ENCODE assay signal across 9 cellular contexts in genomic region chr14:31945074-31945613, GRCh38.
DNase-seq lines count a peak whose midpoint lies in the region; ATAC-seq, FAIRE-seq and TF ChIP-seq lines count a peak whose summit lies in the region.
"Had no signal": no experiment of that assay in that cellular context is flagged by ENCODE, and none has a peak within 500 bp of the region (broad histone marks: within the 10 kb centered on the region; RNA-seq: fewer than 3 reads in every experiment).

No MANE protein-coding gene starts in this region.

- FAIRE-seq in GM12878 (lab: Jason Lieb, UNC) (no peak), RCC 7860 (lab: Jason Lieb, UNC) (no peak)

- no TSS peak for BruUV-seq in GM12878 (replicated peaks; lab: Mats Ljungman, UMichigan)

- TF ChIP-seq RAD21 in GM12878 (IDR thresholded peaks at IDR 0.05; ENCODE audit: insufficient read depth, low read depth, low read length) = no peak

- no peak overlapping the region for H2AFZ ChIP-seq in GM12878 (ENCODE audit: control insufficient read depth, low read depth, low read length)

- H3K36me3 ChIP-seq in CD4-positive, CD25-positive, alpha-beta regulatory T cell (ENCODE audit: control insufficient read depth, insufficient read depth, low read length) = no peaks in the 10 kb centered on the region
- no peaks in the 10 kb centered on the region for H3K36me3 ChIP-seq in GM12878 (ENCODE audit: control insufficient read depth in 2 of 2, insufficient read depth in 2 of 2, low read length in 1 of 2)

- no peaks in the 10 kb centered on the region for H3K36me3 Mint-ChIP-seq in CD4-positive, CD25-positive, alpha-beta regulatory T cell

- no peak overlapping the region for H3K9ac ChIP-seq in GM12878 (ENCODE audit: control insufficient read depth, insufficient read depth, low read length)

- peaks cover 10 to 52% (median 44%) of the 10 kb centered on the region in 4 donors for H3K4me1 Mint-ChIP-seq in CD4-positive, CD25-positive, alpha-beta regulatory T cell

- H3K9me3 ChIP-seq in CD4-positive, CD25-positive, alpha-beta regulatory T cell (ENCODE audit: control insufficient read depth in 2 of 2, low read length in 2 of 2) = no peaks in the 10 kb centered on the region
- no peaks in the 10 kb centered on the region for H3K9me3 ChIP-seq in GM12878 (replicated peaks; ENCODE audit: control insufficient read depth, insufficient read depth, low read length)

- H3K4me3 ChIP-seq in CD4-positive, CD25-positive, alpha-beta regulatory T cell (ENCODE audit: low read depth, low read length) = peak overlapping the region; percentile 71
- H3K4me3 ChIP-seq in GM12878 = no peak overlapping the region

- peak; percentile 85 to 89 for ATAC-seq in CD4-positive, CD25-positive, alpha-beta regulatory T cell (ENCODE audit: low read depth in 2 of 2)
- ATAC-seq in GM18907 (IDR thresholded peaks at IDR 0.05; ENCODE audit: unreplicated experiment) (peak; percentile 62), GM12878 (peak; percentile 93), HG03571 (IDR thresholded peaks at IDR 0.05; ENCODE audit: unreplicated experiment) (no peak), GM18519 (IDR thresholded peaks at IDR 0.05; ENCODE audit: low FRiP score, unreplicated experiment) (no peak)

- CTCF ChIA-PET in GM12878 (lab: Yijun Ruan, JAX) = interaction anchor here (0.8 to 1.6 kb wide), 2 partner anchors 10 to 19 kb away, joined by 3 to 4 read pairs; no protein-coding TSS in a partner anchor

- DNase-seq in CD4-positive, CD25-positive, alpha-beta regulatory T cell = peak in 2 of 3 donors; percentile 74 to 91
- DNase-seq in LoVo (ENCODE audit: low spot score) = peak; percentile 76
- no peak for DNase-seq in GM12878 (ENCODE audit: low read depth, low spot score)
- DNase-seq in stimulated activated CD4-positive, alpha-beta T cell treated with anti-CD3 and anti-CD28 coated beads, Interleukin-4, amount 100 ng/mL, for 4 hours = no peak
- DNase-seq in RCC 7860 (ENCODE audit: low spot score) = no peak
- DNase-seq: stimulated activated CD4-positive, alpha-beta T cell treated with anti-CD3 and anti-CD28 coated beads, Interleukin-4, amount 100 ng/mL, for 24 hours had no signal

- no peaks in the 10 kb centered on the region for H3K27me3 Mint-ChIP-seq in CD4-positive, CD25-positive, alpha-beta regulatory T cell

- H3K4me2 ChIP-seq in GM12878 (ENCODE audit: control insufficient read depth, insufficient read depth) = no peak overlapping the region

- SMC1A ChIA-PET in GM12878 (lab: Charles Lee; ENCODE audit: uncharacterized antibody, unreplicated experiment) = no interaction called here

- peak overlapping the region; percentile 71 for H3K27ac ChIP-seq in CD4-positive, CD25-positive, alpha-beta regulatory T cell (ENCODE audit: insufficient read depth, low read length, poor library complexity, severe bottlenecking)
- H3K27ac ChIP-seq in GM12878 (ENCODE audit: control insufficient read depth, insufficient read depth) = no peak overlapping the region

- no peaks in the 10 kb centered on the region for H3K9me3 Mint-ChIP-seq in CD4-positive, CD25-positive, alpha-beta regulatory T cell

- in situ Hi-C loops in GM12878 (cut with MboI) = no loop called here

- WGBS in GM12878 (ENCODE audit: insufficient coverage, insufficient replicate concordance, low lambda C conversion rate, missing lambda C conversion rate) = 35% methylated on average over 3 of the region's 3 CpGs

- no peak for TF ChIP-seq POLR2A in GM12878 (IDR thresholded peaks at IDR 0.05; ENCODE audit: low read depth, low read length)

- RAD21 ChIA-PET in GM12878 (lab: Charles Lee; ENCODE audit: unreplicated experiment) = interaction anchor here (1.0 kb wide), 1 partner anchor 9 kb away, joined by 3 read pairs; no protein-coding TSS in a partner anchor

- intact Hi-C loops in GM12878 (cut with micrococcal nuclease; ENCODE audit: unreplicated experiment) = no loop called here

- POLR2A ChIA-PET in GM12878 (lab: Charles Lee) = no interaction called here

- no peak for TF ChIP-seq CTCF in GM12878 (IDR thresholded peaks at IDR 0.05 in 2 of 3, conservative IDR thresholded peaks at IDR 0.05 in 1 of 3; ENCODE audit: control insufficient read depth in 2 of 3, extremely low read depth in 1 of 3, insufficient read depth in 1 of 3, low read depth in 3 of 3, low read length in 3 of 3)

- H3K79me2 ChIP-seq in GM12878 (ENCODE audit: control insufficient read depth, insufficient read depth, low read length) = no peaks in the 10 kb centered on the region

- no peaks in the 10 kb centered on the region for H4K20me1 ChIP-seq in GM12878 (ENCODE audit: control insufficient read depth, insufficient read depth)

- peak overlapping the region; percentile 51 to 86 (median 73) for H3K4me3 Mint-ChIP-seq in CD4-positive, CD25-positive, alpha-beta regulatory T cell

- peak overlapping the region; percentile 93 to 95 (median 94) for H3K27ac Mint-ChIP-seq in CD4-positive, CD25-positive, alpha-beta regulatory T cell

- no peaks in the 10 kb centered on the region for H3K27me3 ChIP-seq in CD4-positive, CD25-positive, alpha-beta regulatory T cell (ENCODE audit: control insufficient read depth, insufficient read depth, low read length)
- H3K27me3 ChIP-seq in GM12878 (replicated peaks in 1 of 2; ENCODE audit: control insufficient read depth in 2 of 2, insufficient read depth in 2 of 2, low read length in 1 of 2) = no peaks in the 10 kb centered on the region

- no peak for TF ChIP-seq EP300 in GM12878 (IDR thresholded peaks at IDR 0.05; ENCODE audit: borderline replicate concordance in 1 of 2, control insufficient read depth in 1 of 2, low read depth in 2 of 2, low read length in 2 of 2)

- peaks cover 39% of the 10 kb centered on the region for H3K4me1 ChIP-seq in CD4-positive, CD25-positive, alpha-beta regulatory T cell (ENCODE audit: control insufficient read depth, insufficient read depth, low read length, poor library complexity, severe bottlenecking)
- H3K4me1 ChIP-seq in GM12878 (ENCODE audit: control insufficient read depth, insufficient read depth, low read length) = peaks cover 6% of the 10 kb centered on the region; the same call in 1 of the 2 replicates

TF ChIP-seq in GM12878, 131 proteins besides CTCF, POLR2A, EP300 and RAD21 (continues in another document):
- TF ChIP-seq SPI1 (IDR thresholded peaks at IDR 0.05; ENCODE audit: borderline replicate concordance, insufficient read depth, low read depth, low read length) = peak; percentile 57; the same call in 1 of the 2 replicates
- no peak for TF ChIP-seq LARP7 (IDR thresholded peaks at IDR 0.05)
- no peak for TF ChIP-seq CUX1 (IDR thresholded peaks at IDR 0.05; ENCODE audit: insufficient replicate concordance, low read depth, low read length)
- no peak for TF ChIP-seq DPF2 (IDR thresholded peaks at IDR 0.05)
- no peak for TF ChIP-seq TCF7 (IDR thresholded peaks at IDR 0.05; ENCODE audit: borderline replicate concordance)
- no peak for TF ChIP-seq BCL3 (IDR thresholded peaks at IDR 0.05; ENCODE audit: borderline replicate concordance, insufficient read depth, low read depth, low read length, poor library complexity, severe bottlenecking)
- 0 out of 2 replicates have a peak, but pooled peaks have one; percentile 22 for TF ChIP-seq YY1 (IDR thresholded peaks at IDR 0.05; ENCODE audit: low read depth, low read length)
- peak in 1 of 2 experiments; percentile 35; a peak in 1 of 4 replicates for TF ChIP-seq BHLHE40 (IDR thresholded peaks at IDR 0.05; ENCODE audit: borderline replicate concordance in 1 of 2, low read depth in 2 of 2, low read length in 1 of 2)

Comparison
In these comparisons a context has a peak if more than half of its experiments do, and no peak if none do; other contexts are left out.
1. ATAC-seq: peak in CD4-positive, CD25-positive, alpha-beta regulatory T cell (2 of 2), GM18907 (single experiment) and GM12878 (single experiment); none in HG03571 (single experiment) and GM18519 (single experiment).
2. DNase-seq: peak in CD4-positive, CD25-positive, alpha-beta regulatory T cell (2 of 3) and LoVo (single experiment); none in GM12878 (single experiment), stimulated activated CD4-positive, alpha-beta T cell treated with anti-CD3 and anti-CD28 coated beads, Interleukin-4, amount 100 ng/mL, for 4 hours (0 of 2) and RCC 7860 (single experiment).